1 cellular context compared by ENCODE assay signal in genomic region chr3:36992806-36993325, GRCh38.
TF ChIP-seq lines count a peak whose summit lies in the region.

Gene EPM2AIP1 (minus strand): TSS chr3:36993131. CDS start chr3:36993077, 54 bp downstream.

TF ChIP-seq in GM12878, 131 proteins besides CTCF, POLR2A, EP300 and RAD21 (continued from another document and continues in another):
- peak; percentile 81; the same call in 1 of the 2 replicates for TF ChIP-seq RFX5 (IDR thresholded peaks at IDR 0.05; ENCODE audit: low read depth, low read length)
- peak; percentile 73 for TF ChIP-seq CREM (IDR thresholded peaks at IDR 0.05; ENCODE audit: low read depth)
- TF ChIP-seq RB1 (IDR thresholded peaks at IDR 0.05; ENCODE audit: borderline replicate concordance): peak; percentile 93
- TF ChIP-seq HDGF (IDR thresholded peaks at IDR 0.05): peak; percentile 96; the same call in 1 of the 2 replicates
- TF ChIP-seq PAX5 (IDR thresholded peaks at IDR 0.05; ENCODE audit: borderline replicate concordance, low read depth, low read length): peak; percentile 24; the same call in 1 of the 2 replicates
- TF ChIP-seq EGR1 (IDR thresholded peaks at IDR 0.05; ENCODE audit: borderline replicate concordance in 1 of 2, low read depth in 2 of 2, low read length in 2 of 2): peak in 1 of 2 experiments; percentile 12; a peak in 1 of 3 replicates
- TF ChIP-seq ZNF207 (IDR thresholded peaks at IDR 0.05; ENCODE audit: borderline replicate concordance): peak; percentile 77
- no peak for TF ChIP-seq JUND (IDR thresholded peaks at IDR 0.05; ENCODE audit: low read depth, low read length)
- TF ChIP-seq POLR2AphosphoS5 (IDR thresholded peaks at IDR 0.05; ENCODE audit: low read length): peak; percentile 94
- TF ChIP-seq RCOR1 (conservative IDR thresholded peaks at IDR 0.05; ENCODE audit: low read depth, low read length): no peak
- TF ChIP-seq SPI1 (IDR thresholded peaks at IDR 0.05; ENCODE audit: borderline replicate concordance, insufficient read depth, low read depth, low read length): no peak
- peak; percentile 42 for TF ChIP-seq RELB (IDR thresholded peaks at IDR 0.05; ENCODE audit: low read depth)
- TF ChIP-seq POLR2AphosphoS2 (IDR thresholded peaks at IDR 0.05; ENCODE audit: low read depth, low read length): peak; percentile 84; the same call in 1 of the 2 replicates
- peak; percentile 89 for TF ChIP-seq ZNF687 (IDR thresholded peaks at IDR 0.05)
- TF ChIP-seq CREB1 (IDR thresholded peaks at IDR 0.05; ENCODE audit: low read depth): peak; percentile 21; the same call in 1 of the 2 replicates
- TF ChIP-seq MTA3 (IDR thresholded peaks at IDR 0.05; ENCODE audit: borderline replicate concordance, low read length): no peak
- no peak for TF ChIP-seq IRF3 (IDR thresholded peaks at IDR 0.05)
- no peak for TF ChIP-seq TCF7 (IDR thresholded peaks at IDR 0.05; ENCODE audit: borderline replicate concordance)
- no peak for TF ChIP-seq ZNF592 (IDR thresholded peaks at IDR 0.05)
- TF ChIP-seq, protein P1, sequence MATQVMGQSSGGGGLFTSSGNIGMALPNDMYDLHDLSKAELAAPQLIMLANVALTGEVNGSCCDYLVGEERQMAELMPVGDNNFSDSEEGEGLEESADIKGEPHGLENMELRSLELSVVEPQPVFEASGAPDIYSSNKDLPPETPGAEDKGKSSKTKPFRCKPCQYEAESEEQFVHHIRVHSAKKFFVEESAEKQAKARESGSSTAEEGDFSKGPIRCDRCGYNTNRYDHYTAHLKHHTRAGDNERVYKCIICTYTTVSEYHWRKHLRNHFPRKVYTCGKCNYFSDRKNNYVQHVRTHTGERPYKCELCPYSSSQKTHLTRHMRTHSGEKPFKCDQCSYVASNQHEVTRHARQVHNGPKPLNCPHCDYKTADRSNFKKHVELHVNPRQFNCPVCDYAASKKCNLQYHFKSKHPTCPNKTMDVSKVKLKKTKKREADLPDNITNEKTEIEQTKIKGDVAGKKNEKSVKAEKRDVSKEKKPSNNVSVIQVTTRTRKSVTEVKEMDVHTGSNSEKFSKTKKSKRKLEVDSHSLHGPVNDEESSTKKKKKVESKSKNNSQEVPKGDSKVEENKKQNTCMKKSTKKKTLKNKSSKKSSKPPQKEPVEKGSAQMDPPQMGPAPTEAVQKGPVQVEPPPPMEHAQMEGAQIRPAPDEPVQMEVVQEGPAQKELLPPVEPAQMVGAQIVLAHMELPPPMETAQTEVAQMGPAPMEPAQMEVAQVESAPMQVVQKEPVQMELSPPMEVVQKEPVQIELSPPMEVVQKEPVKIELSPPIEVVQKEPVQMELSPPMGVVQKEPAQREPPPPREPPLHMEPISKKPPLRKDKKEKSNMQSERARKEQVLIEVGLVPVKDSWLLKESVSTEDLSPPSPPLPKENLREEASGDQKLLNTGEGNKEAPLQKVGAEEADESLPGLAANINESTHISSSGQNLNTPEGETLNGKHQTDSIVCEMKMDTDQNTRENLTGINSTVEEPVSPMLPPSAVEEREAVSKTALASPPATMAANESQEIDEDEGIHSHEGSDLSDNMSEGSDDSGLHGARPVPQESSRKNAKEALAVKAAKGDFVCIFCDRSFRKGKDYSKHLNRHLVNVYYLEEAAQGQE (IDR thresholded peaks at IDR 0.05; ENCODE audit: low read depth, low read length): no peak
- peak; percentile 85; the same call in 1 of the 2 replicates for TF ChIP-seq YY1 (IDR thresholded peaks at IDR 0.05; ENCODE audit: low read depth, low read length)
- TF ChIP-seq BACH1 (IDR thresholded peaks at IDR 0.05; ENCODE audit: borderline replicate concordance): peak; percentile 77
- TF ChIP-seq TARDBP (IDR thresholded peaks at IDR 0.05; ENCODE audit: borderline replicate concordance): no peak; the same call in 1 of the 2 replicates
- no peak for TF ChIP-seq CBX3 (IDR thresholded peaks at IDR 0.05; ENCODE audit: borderline replicate concordance, low read depth)
- TF ChIP-seq ZNF24 (IDR thresholded peaks at IDR 0.05): no peak
- TF ChIP-seq POU2F2 (IDR thresholded peaks at IDR 0.05; ENCODE audit: borderline replicate concordance, low read depth, low read length): peak; percentile 73; the same call in 2 of the 3 replicates
- no peak for TF ChIP-seq ZNF217 (IDR thresholded peaks at IDR 0.05)
- TF ChIP-seq GATAD2B (conservative IDR thresholded peaks at IDR 0.05; ENCODE audit: low read depth): peak; percentile 53; the same call in 1 of the 2 replicates
- TF ChIP-seq PML (IDR thresholded peaks at IDR 0.05; ENCODE audit: low read length): peak; percentile 89; the same call in 1 of the 2 replicates
- TF ChIP-seq SRF (IDR thresholded peaks at IDR 0.05; ENCODE audit: low read depth in 2 of 2, low read length in 2 of 2): no peak
- peak; percentile 21; the same call in 1 of the 2 replicates for TF ChIP-seq MYB (IDR thresholded peaks at IDR 0.05; ENCODE audit: borderline replicate concordance, low read depth, low read length)
- TF ChIP-seq, protein P2, sequence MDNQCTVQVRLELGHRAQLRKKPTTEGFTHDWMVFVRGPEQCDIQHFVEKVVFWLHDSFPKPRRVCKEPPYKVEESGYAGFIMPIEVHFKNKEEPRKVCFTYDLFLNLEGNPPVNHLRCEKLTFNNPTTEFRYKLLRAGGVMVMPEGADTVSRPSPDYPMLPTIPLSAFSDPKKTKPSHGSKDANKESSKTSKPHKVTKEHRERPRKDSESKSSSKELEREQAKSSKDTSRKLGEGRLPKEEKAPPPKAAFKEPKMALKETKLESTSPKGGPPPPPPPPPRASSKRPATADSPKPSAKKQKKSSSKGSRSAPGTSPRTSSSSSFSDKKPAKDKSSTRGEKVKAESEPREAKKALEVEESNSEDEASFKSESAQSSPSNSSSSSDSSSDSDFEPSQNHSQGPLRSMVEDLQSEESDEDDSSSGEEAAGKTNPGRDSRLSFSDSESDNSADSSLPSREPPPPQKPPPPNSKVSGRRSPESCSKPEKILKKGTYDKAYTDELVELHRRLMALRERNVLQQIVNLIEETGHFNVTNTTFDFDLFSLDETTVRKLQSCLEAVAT (IDR thresholded peaks at IDR 0.05): peak; percentile 54; the same call in 1 of the 2 replicates
- TF ChIP-seq IRF4 (IDR thresholded peaks at IDR 0.05; ENCODE audit: low read depth, low read length): 0 out of 2 replicates have a peak, but pooled peaks have one; percentile 25
- TF ChIP-seq ZSCAN29 (IDR thresholded peaks at IDR 0.05): no peak; the same call in 1 of the 2 replicates
- peak; percentile 60 for TF ChIP-seq MXI1 (IDR thresholded peaks at IDR 0.05; ENCODE audit: low read depth, low read length)
- no peak for TF ChIP-seq ZNF274 (IDR thresholded peaks at IDR 0.05; ENCODE audit: insufficient read depth, insufficient read length)
- TF ChIP-seq, protein P3, sequence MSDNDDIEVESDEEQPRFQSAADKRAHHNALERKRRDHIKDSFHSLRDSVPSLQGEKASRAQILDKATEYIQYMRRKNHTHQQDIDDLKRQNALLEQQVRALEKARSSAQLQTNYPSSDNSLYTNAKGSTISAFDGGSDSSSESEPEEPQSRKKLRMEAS (IDR thresholded peaks at IDR 0.05; ENCODE audit: low read depth, low read length): peak; percentile 35
- peak; percentile 47; the same call in 1 of the 2 replicates for TF ChIP-seq TCF3 (IDR thresholded peaks at IDR 0.05; ENCODE audit: borderline replicate concordance, insufficient read depth, low read depth, low read length)
- TF ChIP-seq NRF1 (conservative IDR thresholded peaks at IDR 0.05; ENCODE audit: low read depth, low read length): peak; percentile 38
- TF ChIP-seq CBFB (IDR thresholded peaks at IDR 0.05; ENCODE audit: low read depth): peak; percentile 66
- no peak for TF ChIP-seq FOXK2 (IDR thresholded peaks at IDR 0.05)
- TF ChIP-seq RUNX3 (IDR thresholded peaks at IDR 0.05; ENCODE audit: low read length): 0 out of 2 replicates have a peak, but pooled peaks have one; percentile 31
- peak; percentile 50; the same call in 1 of the 2 replicates for TF ChIP-seq SMARCA5 (IDR thresholded peaks at IDR 0.05)
- TF ChIP-seq NR2C1 (IDR thresholded peaks at IDR 0.05): no peak
- no peak for TF ChIP-seq BCL11A (IDR thresholded peaks at IDR 0.05; ENCODE audit: low read depth, low read length)
- TF ChIP-seq SMAD1 (IDR thresholded peaks at IDR 0.05; ENCODE audit: low read depth, partially characterized antibody): peak; percentile 45
- 0 out of 2 replicates have a peak, but pooled peaks have one; percentile 76 for TF ChIP-seq CHD1 (IDR thresholded peaks at IDR 0.05; ENCODE audit: low read depth, low read length)
